39 cellular contexts compared by ENCODE assay signal in genomic region chr7:20157456-20157855, GRCh38. TPM values are rescaled to one million over a fixed set of nuclear protein-coding genes. Genes with fewer than 3 reads are reported as not detected.
"Had no signal": no experiment of that assay in that cellular context is flagged by ENCODE, and none has a peak within 500 bp of the region (broad histone marks: within the 10 kb centered on the region; RNA-seq: fewer than 3 reads in every experiment).

No MANE protein-coding gene starts in this region.

- H3K36me3 ChIP-seq: adrenal gland, gastroesophageal sphincter, left lung, lower lobe of right lung, right lobe of liver, thoracic aorta, WERI-Rb-1 had no signal

- H3K9me3 ChIP-seq: adrenal gland, gastroesophageal sphincter, left lung, lower lobe of right lung, mucosa of descending colon, right lobe of liver, thoracic aorta had no signal

- H3K27ac Mint-ChIP-seq: activated naive CD4-positive, alpha-beta T cell treated with anti-CD3 and anti-CD28 coated beads for 36 hours; activated naive CD8-positive, alpha-beta T cell treated with anti-CD3 and anti-CD28 coated beads for 36 hours; activated T-helper 1 cell treated with anti-CD3 and anti-CD28 coated beads, Interleukin-12 subunit alpha, Interleukin-12 subunit beta, Interleukin-2, Interleukin-4 antibody, amounts not matched to agents 30 ng/mL and 10 ng/mL and 1 ng/mL, durations not matched to agents 14 hours and 24 hours and 36 hours; brain; effector memory CD8-positive, alpha-beta T cell; nephron; stimulated activated effector memory CD8-positive, alpha-beta T cell treated with anti-CD3 and anti-CD28 coated beads, Interleukin-12 subunit alpha, Interleukin-12 subunit beta, amount 100 ng/mL, for 72 hours; stimulated activated naive CD8-positive, alpha-beta T cell treated with anti-CD3 and anti-CD28 coated beads, Interleukin-15, Interleukin-2, amounts not matched to agents 100 ng/mL and 50 ng/mL, for 24 hours; T-helper 1 cell treated with Interleukin-12 subunit alpha and Interleukin-12 subunit beta and Interleukin-4 antibody, amounts not matched to agents 30 μg/mL and 1 μg/mL, for 36 hours had no signal

- ATAC-seq: activated CD4-positive, CD25-positive, alpha-beta regulatory T cell treated with anti-CD3 and anti-CD28 coated beads, Interleukin-2, amount 50 U/mL, for 24 hours; effector memory CD8-positive, alpha-beta T cell; gastroesophageal sphincter; left lung; mucosa of descending colon; right lobe of liver; stimulated activated effector memory CD8-positive, alpha-beta T cell treated with anti-CD3 and anti-CD28 coated beads, Interleukin-12 subunit alpha, Interleukin-12 subunit beta, amount 100 ng/mL, for 72 hours had no signal

- H3K27me3 ChIP-seq: adrenal gland, gastroesophageal sphincter, left lung, right lobe of liver had no signal

- FAIRE-seq: TTC549, urothelium cell line had no signal

- H3K4me3 Mint-ChIP-seq: activated naive CD4-positive, alpha-beta T cell treated with anti-CD3 and anti-CD28 coated beads for 36 hours; activated naive CD8-positive, alpha-beta T cell treated with anti-CD3 and anti-CD28 coated beads for 36 hours; activated T-helper 1 cell treated with anti-CD3 and anti-CD28 coated beads, Interleukin-12 subunit alpha, Interleukin-12 subunit beta, Interleukin-2, Interleukin-4 antibody, amounts not matched to agents 30 ng/mL and 10 ng/mL and 1 ng/mL, durations not matched to agents 14 hours and 24 hours and 36 hours; brain; effector memory CD8-positive, alpha-beta T cell; nephron; stimulated activated effector memory CD8-positive, alpha-beta T cell treated with anti-CD3 and anti-CD28 coated beads, Interleukin-12 subunit alpha, Interleukin-12 subunit beta, amount 100 ng/mL, for 72 hours; stimulated activated naive CD8-positive, alpha-beta T cell treated with anti-CD3 and anti-CD28 coated beads, Interleukin-15, Interleukin-2, amounts not matched to agents 100 ng/mL and 50 ng/mL, for 24 hours; T-helper 1 cell treated with Interleukin-12 subunit alpha and Interleukin-12 subunit beta and Interleukin-4 antibody, amounts not matched to agents 30 μg/mL and 1 μg/mL, for 36 hours had no signal

- H3K27ac ChIP-seq: gastroesophageal sphincter, left lung, lower lobe of right lung, right lobe of liver, skin epidermis, thoracic aorta, WERI-Rb-1 had no signal

- DNase-seq: activated CD4-positive, alpha-beta T cell treated with anti-CD3 and anti-CD28 coated beads for 48 hours; activated CD4-positive, alpha-beta T cell treated with anti-CD3 and anti-CD28 coated beads, Interleukin-2, amount 50 U/mL, for 48 hours; activated CD8-positive, alpha-beta memory T cell treated with anti-CD3 and anti-CD28 coated beads, Interleukin-2, amount 50 U/mL, for 4 hours; activated effector memory CD4-positive, alpha-beta T cell treated with anti-CD3 and anti-CD28 coated beads, Interleukin-2, amount 50 U/mL, for 16 hours; activated naive CD4-positive, alpha-beta T cell treated with anti-CD3 and anti-CD28 coated beads for 36 hours; activated naive CD8-positive, alpha-beta T cell treated with anti-CD3 and anti-CD28 coated beads for 36 hours; activated T-cell treated with anti-CD3 and anti-CD28 coated beads, Interleukin-2, amount 50 U/mL, for 1 hour; aorta; caudate nucleus; cortex of kidney; effector memory CD8-positive, alpha-beta T cell; head of caudate nucleus; hypothalamus; kidney glomerular epithelial cell; left lung; lower lobe of right lung; mesendoderm; mucosa of descending colon; posterior cingulate gyrus; right lobe of liver; stimulated activated CD4-positive, alpha-beta T cell treated with anti-CD3 and anti-CD28 coated beads, Interleukin-12 subunit alpha, Interleukin-12 subunit beta, amount 100 ng/mL, for 4 hours; stimulated activated CD4-positive, alpha-beta T cell treated with anti-CD3 and anti-CD28 coated beads, Interleukin-4, amount 100 ng/mL, for 1 hour; T-helper 9 cell; trophoblast cell; WERI-Rb-1 had no signal

- H3K36me3 Mint-ChIP-seq: activated naive CD8-positive, alpha-beta T cell treated with anti-CD3 and anti-CD28 coated beads for 36 hours; brain; stimulated activated effector memory CD8-positive, alpha-beta T cell treated with anti-CD3 and anti-CD28 coated beads, Interleukin-12 subunit alpha, Interleukin-12 subunit beta, amount 100 ng/mL, for 72 hours had no signal

- H3K4me1 Mint-ChIP-seq: activated naive CD8-positive, alpha-beta T cell treated with anti-CD3 and anti-CD28 coated beads for 36 hours; stimulated activated effector memory CD8-positive, alpha-beta T cell treated with anti-CD3 and anti-CD28 coated beads, Interleukin-12 subunit alpha, Interleukin-12 subunit beta, amount 100 ng/mL, for 72 hours had no signal

- H3K27me3 Mint-ChIP-seq: activated naive CD8-positive, alpha-beta T cell treated with anti-CD3 and anti-CD28 coated beads for 36 hours; brain; effector memory CD8-positive, alpha-beta T cell; stimulated activated naive CD8-positive, alpha-beta T cell treated with anti-CD3 and anti-CD28 coated beads, Interleukin-15, Interleukin-2, amounts not matched to agents 100 ng/mL and 50 ng/mL, for 24 hours had no signal

- H3K9me3 Mint-ChIP-seq: activated naive CD4-positive, alpha-beta T cell treated with anti-CD3 and anti-CD28 coated beads for 36 hours; activated naive CD8-positive, alpha-beta T cell treated with anti-CD3 and anti-CD28 coated beads for 36 hours; activated T-helper 1 cell treated with anti-CD3 and anti-CD28 coated beads, Interleukin-12 subunit alpha, Interleukin-12 subunit beta, Interleukin-2, Interleukin-4 antibody, amounts not matched to agents 30 ng/mL and 10 ng/mL and 1 ng/mL, durations not matched to agents 14 hours and 24 hours and 36 hours; brain; effector memory CD8-positive, alpha-beta T cell; nephron; stimulated activated naive CD8-positive, alpha-beta T cell treated with anti-CD3 and anti-CD28 coated beads, Interleukin-15, Interleukin-2, amounts not matched to agents 100 ng/mL and 50 ng/mL, for 24 hours; T-helper 1 cell treated with Interleukin-12 subunit alpha and Interleukin-12 subunit beta and Interleukin-4 antibody, amounts not matched to agents 30 μg/mL and 1 μg/mL, for 36 hours had no signal

- H3K4me3 ChIP-seq: gastroesophageal sphincter, left lung, lower lobe of right lung, mucosa of descending colon, right lobe of liver, skin epidermis, thoracic aorta had no signal

RNA-seq across cellular contexts. Expression of gene MACC1, which starts 59.7 kb away (rescaled TPM):
- total RNA-seq: activated T-helper 1 cell treated with anti-CD3 and anti-CD28 coated beads, Interleukin-12 subunit alpha, Interleukin-12 subunit beta, Interleukin-2, Interleukin-4 antibody, amounts not matched to agents 30 ng/mL and 10 ng/mL and 1 ng/mL, durations not matched to agents 14 hours and 24 hours and 36 hours; chondrocyte had no signal
